ENCODE assay signal across 9 cellular contexts in genomic region chr5:1515921-1516571, GRCh38. TPM values are rescaled to one million over a fixed set of nuclear protein-coding genes. Genes with fewer than 3 reads are reported as not detected.
DNase-seq lines count a peak whose midpoint lies in the region; ATAC-seq and TF ChIP-seq lines count a peak whose summit lies in the region.
"Had no signal": no experiment of that assay in that cellular context is flagged by ENCODE, and none has a peak within 500 bp of the region (broad histone marks: within the 10 kb centered on the region; RNA-seq: fewer than 3 reads in every experiment).

No MANE protein-coding gene starts in this region.

- no TSS peak for BruUV-seq in OCI-LY7 (replicated peaks; lab: Mats Ljungman, UMichigan)

- peaks cover 2% of the 10 kb centered on the region; the same call in 1 of the 2 replicates for H4K20me1 ChIP-seq in OCI-LY7 (ENCODE audit: insufficient read depth, low read length)

- CTCF ChIA-PET in OCI-LY7 (lab: Charles Lee; ENCODE audit: unreplicated experiment), result no interaction called here

- peak overlapping the region; percentile 12 for H3K4me3 ChIP-seq in rectal smooth muscle tissue (ENCODE audit: low read length)
- H3K4me3 ChIP-seq in OCI-LY7 (ENCODE audit: low read depth, low read length, poor library complexity, severe bottlenecking), result no peak overlapping the region
- H3K4me3 ChIP-seq: dorsolateral prefrontal cortex had no signal

- H3K9me3 ChIP-seq in OCI-LY7 (ENCODE audit: low read length), result no peaks in the 10 kb centered on the region

- no peak overlapping the region for H2AFZ ChIP-seq in OCI-LY7 (ENCODE audit: low read length)

- POLR2A ChIA-PET in OCI-LY7 (lab: Charles Lee), result interaction anchor here (0.6 to 1.4 kb wide), 3 partner anchors 13 to 904 kb away, joined by 3 to 5 read pairs (median 3); no protein-coding TSS in a partner anchor

- H3K27me3 ChIP-seq in rectal smooth muscle tissue (ENCODE audit: control insufficient read depth, insufficient read depth, low read length), result no peaks in the 10 kb centered on the region
- H3K27me3 ChIP-seq: dorsolateral prefrontal cortex had no signal

- H3K27ac ChIP-seq in rectal smooth muscle tissue (ENCODE audit: low read depth, low read length), result no peak overlapping the region
- no peak overlapping the region for H3K27ac ChIP-seq in OCI-LY7 (ENCODE audit: low read depth, low read length, poor library complexity, severe bottlenecking)
- H3K27ac ChIP-seq: dorsolateral prefrontal cortex had no signal

- no peak for TF ChIP-seq CTCF in GM20000 (IDR thresholded peaks at IDR 0.05; ENCODE audit: extremely low read depth, missing control alignments)
- no peak for TF ChIP-seq CTCF in OCI-LY7 (conservative IDR thresholded peaks at IDR 0.05; ENCODE audit: low read length)

- H3K4me1 ChIP-seq in rectal smooth muscle tissue (ENCODE audit: control insufficient read depth, insufficient read depth, low read length) (no peaks in the 10 kb centered on the region), OCI-LY7 (ENCODE audit: insufficient read depth, low read length, poor library complexity, severe bottlenecking) (peaks cover 4% of the 10 kb centered on the region)

- no peak overlapping the region for H3K4me2 ChIP-seq in OCI-LY7 (ENCODE audit: low read length)

- peak; percentile 7 for DNase-seq in GM20000 (ENCODE audit: low spot score)
- peak; percentile 90 for DNase-seq in SW480 (ENCODE audit: low spot score)
- peak; percentile 17 for DNase-seq in Right ventricle myocardium inferior (ENCODE audit: missing footprints)
- no peak for DNase-seq in OCI-LY7 (ENCODE audit: low spot score)
- no peak for DNase-seq in NCI-H2171 (lab: John Stamatoyannopoulos, UW)
- DNase-seq in NK-92 treated with Interleukin-12 subunit alpha and Interleukin-12 subunit beta, amount 100 ng/mL, for 24 hours (lab: John Stamatoyannopoulos, UW), result no peak
- no peak for DNase-seq in UCSD-AML1 (lab: John Stamatoyannopoulos, UW; ENCODE audit: unreplicated experiment)

- ATAC-seq in Right ventricle myocardium inferior, result no peak

- intact Hi-C loops in Right ventricle myocardium inferior (cut with DNase I), result no loop called here
- intact Hi-C loops in OCI-LY7 (cut with micrococcal nuclease; ENCODE audit: unreplicated experiment), result no loop called here

- peaks cover 42% of the 10 kb centered on the region for H3K79me2 ChIP-seq in OCI-LY7 (ENCODE audit: insufficient read depth, low read depth, low read length)

- no peak overlapping the region for H3K9ac ChIP-seq in rectal smooth muscle tissue (ENCODE audit: low read length)

- H3K36me3 ChIP-seq in rectal smooth muscle tissue (ENCODE audit: control insufficient read depth, insufficient read depth, low read length), result peaks cover 3% of the 10 kb centered on the region
- H3K36me3 ChIP-seq in OCI-LY7 (ENCODE audit: insufficient read depth, low read length), result peaks cover 82% of the 10 kb centered on the region

- H3K9me2 ChIP-seq in OCI-LY7 (ENCODE audit: insufficient read depth, low read length), result no peaks in the 10 kb centered on the region

RNA-seq across cellular contexts. Expression of gene LPCAT1, which starts 7.7 kb away (rescaled TPM):
- total RNA-seq in Right ventricle myocardium inferior, result 13.4 TPM
- total RNA-seq in OCI-LY7 (2014; rRNA removed; shearing (Covaris generic)), result 47.7 and 69.1 TPM in 2 replicates
- 57.3 and 63.6 TPM in 2 replicates for total RNA-seq in OCI-LY7 (2022)

Comparison
In these comparisons a context has a peak if more than half of its experiments do, and no peak if none do; other contexts are left out.
1. DNase-seq: peak in GM20000 (single experiment), SW480 (single experiment) and Right ventricle myocardium inferior (single experiment); none in OCI-LY7 (single experiment), NCI-H2171 (single experiment), NK-92 treated with Interleukin-12 subunit alpha and Interleukin-12 subunit beta, amount 100 ng/mL, for 24 hours (single experiment) and UCSD-AML1 (single experiment).